In genomic region chr12:57603323-57603722, GRCh38 we compare ENCODE assay signal across 11 cellular contexts. TPM values are rescaled to one million over a fixed set of nuclear protein-coding genes. Genes with fewer than 3 reads are reported as not detected.
DNase-seq lines count a peak whose midpoint lies in the region; ATAC-seq, FAIRE-seq and TF ChIP-seq lines count a peak whose summit lies in the region.
"Had no signal": no experiment of that assay in that cellular context is flagged by ENCODE, and none has a peak within 500 bp of the region (broad histone marks: within the 10 kb centered on the region; RNA-seq: fewer than 3 reads in every experiment).

No MANE protein-coding gene starts in this region.

- peaks cover 30% of the 10 kb centered on the region for H3K4me1 Mint-ChIP-seq in CD8-positive, alpha-beta T cell (ENCODE audit: low read depth)
- H3K4me1 Mint-ChIP-seq in endodermal cell, result peaks cover 18% of the 10 kb centered on the region
- H3K4me1 Mint-ChIP-seq in progenitor cell of endocrine pancreas (ENCODE audit: low read depth), result peaks cover 15% of the 10 kb centered on the region

- TF ChIP-seq CTCF in CD8-positive, alpha-beta T cell (IDR thresholded peaks at IDR 0.05), result no peak
- TF ChIP-seq CTCF in Loucy (conservative IDR thresholded peaks at IDR 0.05; ENCODE audit: low read length), result no peak
- TF ChIP-seq CTCF in endodermal cell (conservative IDR thresholded peaks at IDR 0.05), result no peak
- TF ChIP-seq CTCF in progenitor cell of endocrine pancreas (IDR thresholded peaks at IDR 0.05; ENCODE audit: unreplicated experiment), result no peak
- TF ChIP-seq CTCF in pancreas (IDR thresholded peaks at IDR 0.05), result no peak

- peak overlapping the region; percentile 17 for H3K4me2 ChIP-seq in Loucy (ENCODE audit: low read depth, low read length, poor library complexity, severe bottlenecking)

- FAIRE-seq in pancreas (lab: Jason Lieb, UNC), result no peak

- H3K27ac Mint-ChIP-seq in CD8-positive, alpha-beta T cell, result peak overlapping the region; percentile 43
- H3K27ac Mint-ChIP-seq in endodermal cell (peak overlapping the region; percentile 95), progenitor cell of endocrine pancreas (no peak overlapping the region)

- peak; percentile 42 for ATAC-seq in CD8-positive, alpha-beta T cell
- ATAC-seq in pancreas (no peak), GM21786 (IDR thresholded peaks at IDR 0.05; ENCODE audit: unreplicated experiment) (no peak)
- ATAC-seq: activated CD4-positive, CD25-positive, alpha-beta regulatory T cell treated with anti-CD3 and anti-CD28 coated beads, Interleukin-2, amount 50 U/mL, for 24 hours had no signal

- H3K4me1 ChIP-seq in CD8-positive, alpha-beta T cell (ENCODE audit: insufficient read depth, low read length), result peaks cover 32% of the 10 kb centered on the region
- H3K4me1 ChIP-seq in Loucy (ENCODE audit: insufficient read depth, low read length, poor library complexity, severe bottlenecking), result peaks cover 25% of the 10 kb centered on the region
- H3K4me1 ChIP-seq in endodermal cell (ENCODE audit: control insufficient read depth, insufficient read depth, low read length), result peaks cover 7% of the 10 kb centered on the region
- H3K4me1 ChIP-seq in pancreas, result peaks cover 0 to 8% (median 7%) of the 10 kb centered on the region in 3 donors

- intact Hi-C loops in CD8-positive, alpha-beta T cell (cut with DNase I, micrococcal nuclease), result no loop called here
- intact Hi-C loops in pancreas (cut with DNase I), result no loop called here

- no peak overlapping the region for H3K4me3 ChIP-seq in CD8-positive, alpha-beta T cell (ENCODE audit: low read depth, low read length)
- H3K4me3 ChIP-seq in Loucy (ENCODE audit: low read length, poor library complexity, severe bottlenecking), result no peak overlapping the region
- H3K4me3 ChIP-seq in endodermal cell (ENCODE audit: low read length), result no peak overlapping the region
- no peak overlapping the region for H3K4me3 ChIP-seq in pancreas

- H2AFZ ChIP-seq in Loucy (ENCODE audit: low read length), result no peak overlapping the region

- H3F3A ChIP-seq in Loucy (ENCODE audit: low read depth), result no peaks in the 10 kb centered on the region

- H3K9me2 ChIP-seq in Loucy (replicated peaks; ENCODE audit: low read depth, low read length), result no peaks in the 10 kb centered on the region

- no peaks in the 10 kb centered on the region for H3K9me3 ChIP-seq in CD8-positive, alpha-beta T cell (ENCODE audit: low read length)
- H3K9me3 ChIP-seq in Loucy (ENCODE audit: insufficient read depth, low read depth, low read length) (no peaks in the 10 kb centered on the region), endodermal cell (ENCODE audit: control insufficient read depth, low read length) (no peaks in the 10 kb centered on the region), pancreas (no peaks in the 10 kb centered on the region)

- POLR2A ChIA-PET in CD8-positive, alpha-beta T cell (lab: Charles Lee), result interaction anchor here (0.8 to 1.5 kb wide), 3 partner anchors 12 to 17 kb away, joined by 3 to 5 read pairs (median 4); no protein-coding TSS in a partner anchor

- no peaks in the 10 kb centered on the region for H3K9me3 Mint-ChIP-seq in CD8-positive, alpha-beta T cell
- H3K9me3 Mint-ChIP-seq in endodermal cell (no peaks in the 10 kb centered on the region), progenitor cell of endocrine pancreas (ENCODE audit: low read depth) (no peaks in the 10 kb centered on the region)

- no peak for DNase-seq in CD8-positive, alpha-beta T cell
- no peak for DNase-seq in endodermal cell
- no peak for DNase-seq in progenitor cell of endocrine pancreas (ENCODE audit: low spot score, unreplicated experiment)
- DNase-seq in pancreas, result no peak
- no peak for DNase-seq in stimulated activated CD8-positive, alpha-beta memory T cell treated with anti-CD3 and anti-CD28 coated beads, Interleukin-4, amount 100 ng/mL, for 48 hours
- no peak for DNase-seq in NCI-H82 treated with DMSO at 0.1 percent for 48 hours (lab: John Stamatoyannopoulos, UW; ENCODE audit: unreplicated experiment)
- DNase-seq: NCI-H1105 had no signal

- peaks cover 29% of the 10 kb centered on the region for H3K36me3 ChIP-seq in CD8-positive, alpha-beta T cell (ENCODE audit: insufficient read depth, low read length)
- H3K36me3 ChIP-seq in Loucy (ENCODE audit: insufficient read depth, low read length) (peaks cover 30% of the 10 kb centered on the region; the same call in 1 of the 2 replicates), endodermal cell (ENCODE audit: control insufficient read depth, insufficient read depth, low read length) (peaks cover 46% of the 10 kb centered on the region), pancreas (no peaks in the 10 kb centered on the region)
- H3K36me3 ChIP-seq: cardiac muscle cell had no signal

- no peaks in the 10 kb centered on the region for H3K79me2 ChIP-seq in Loucy (ENCODE audit: insufficient read depth, low read length)

- H4K20me1 ChIP-seq in Loucy (ENCODE audit: insufficient read depth, low read length, poor library complexity, severe bottlenecking), result no peaks in the 10 kb centered on the region

- H3K27me3 ChIP-seq in CD8-positive, alpha-beta T cell (ENCODE audit: insufficient read depth, low read length), result no peaks in the 10 kb centered on the region
- H3K27me3 ChIP-seq in Loucy (ENCODE audit: insufficient read depth, low read length, poor library complexity, severe bottlenecking), result no peaks in the 10 kb centered on the region
- no peaks in the 10 kb centered on the region for H3K27me3 ChIP-seq in endodermal cell (ENCODE audit: control insufficient read depth, insufficient read depth, low read length, poor library complexity, severe bottlenecking)
- no peaks in the 10 kb centered on the region for H3K27me3 ChIP-seq in pancreas
- H3K27me3 ChIP-seq: cardiac muscle cell had no signal

- CTCF ChIA-PET in CD8-positive, alpha-beta T cell (lab: Charles Lee), result interaction anchor here (1.2 to 1.4 kb wide), 2 partner anchors 20 to 153 kb away, joined by 3 to 4 read pairs; no protein-coding TSS in a partner anchor

- WGBS in endodermal cell (ENCODE audit: insufficient coverage in 1 of 2, insufficient read length in 1 of 2), 2 experiments, result 82 to 92% methylated on average over 2 of the region's 2 CpGs
- WGBS in pancreas, 2 donors, result 74 to 95% methylated on average over 2 of the region's 2 CpGs

- H3K4me3 Mint-ChIP-seq in CD8-positive, alpha-beta T cell, result peak overlapping the region; percentile 90
- H3K4me3 Mint-ChIP-seq in endodermal cell (peak overlapping the region; percentile 83), progenitor cell of endocrine pancreas (ENCODE audit: low read depth) (peak overlapping the region; percentile 85)

- H3K9ac ChIP-seq in Loucy (ENCODE audit: low read depth, low read length, poor library complexity, severe bottlenecking) (no peak overlapping the region), endodermal cell (ENCODE audit: extremely low read depth, low read length, poor library complexity, severe bottlenecking) (no peak overlapping the region)

- H3K36me3 Mint-ChIP-seq in CD8-positive, alpha-beta T cell, result peaks cover 61% of the 10 kb centered on the region
- H3K36me3 Mint-ChIP-seq in endodermal cell (ENCODE audit: low read depth), result peaks cover 51% of the 10 kb centered on the region
- peaks cover 28% of the 10 kb centered on the region for H3K36me3 Mint-ChIP-seq in progenitor cell of endocrine pancreas (ENCODE audit: insufficient read depth)

- no peaks in the 10 kb centered on the region for H3K27me3 Mint-ChIP-seq in CD8-positive, alpha-beta T cell (ENCODE audit: low read depth)
- H3K27me3 Mint-ChIP-seq in endodermal cell (ENCODE audit: insufficient read depth), result no peaks in the 10 kb centered on the region
- H3K27me3 Mint-ChIP-seq in progenitor cell of endocrine pancreas, result peaks cover 4% of the 10 kb centered on the region

- H3K27ac ChIP-seq in CD8-positive, alpha-beta T cell (ENCODE audit: low read depth, low read length), result no peak overlapping the region
- no peak overlapping the region for H3K27ac ChIP-seq in endodermal cell (ENCODE audit: low read depth, low read length)
- peak overlapping the region in 1 of 4 donors; percentile 66 for H3K27ac ChIP-seq in pancreas
- H3K27ac ChIP-seq: cardiac muscle cell had no signal

RNA-seq across cellular contexts. Expression of gene DTX3, which starts 1.3 kb away (rescaled TPM):
- total RNA-seq in CD8-positive, alpha-beta T cell, result 10 to 100 TPM; 33.2 to 33.7 TPM
- 10 to 100 TPM; 59.6 to 62.6 TPM for total RNA-seq in endodermal cell
- 103 TPM for polyA plus RNA-seq in endodermal cell (2013, experiment 1 of 2)
- 88.7 TPM for polyA plus RNA-seq in endodermal cell (2013, experiment 2 of 2)
- 79.9 and 83.0 TPM in 2 replicates for total RNA-seq in progenitor cell of endocrine pancreas
- 10 to 100 TPM in 4 of 6 donors, 1 to 10 TPM in 2; 9.0 to 22.9 (median 12.1) TPM for total RNA-seq in pancreas
- 10 to 100 TPM; 36.6 to 71.7 TPM for polyA plus RNA-seq in pancreas

RNA-seq across cellular contexts. Expression of gene ARHGEF25, which starts 7.9 kb away (rescaled TPM):
- under 1 TPM; 0.33 to 0.36 TPM for total RNA-seq in CD8-positive, alpha-beta T cell
- total RNA-seq in endodermal cell, result 10 to 100 TPM; 12.7 to 20.1 TPM
- polyA plus RNA-seq in endodermal cell (2013, experiment 1 of 2), result 45.1 TPM
- 39.1 TPM for polyA plus RNA-seq in endodermal cell (2013, experiment 2 of 2)
- 17.0 and 18.4 TPM in 2 replicates for total RNA-seq in progenitor cell of endocrine pancreas
- total RNA-seq in pancreas, result 1 to 10 TPM; 1.8 to 7.0 (median 3.3) TPM
- polyA plus RNA-seq in pancreas, result 10 to 100 TPM; 16.5 to 22.1 TPM

RNA-seq across cellular contexts. Expression of gene PIP4K2C, which starts 12.3 kb away (rescaled TPM):
- 10 to 100 TPM; 16.4 to 20.1 TPM for total RNA-seq in CD8-positive, alpha-beta T cell
- total RNA-seq in endodermal cell (10 to 100 TPM; 40.9 to 45.5 TPM), progenitor cell of endocrine pancreas (38.4 and 39.0 TPM in 2 replicates), pancreas (10 to 100 TPM; 11.3 to 17.0 (median 15.4) TPM)
- 20.1 TPM for polyA plus RNA-seq in endodermal cell (2013, experiment 1 of 2)
- polyA plus RNA-seq in endodermal cell (2013, experiment 2 of 2), result 19.4 TPM
- polyA plus RNA-seq in pancreas, result 10 to 100 TPM in 1 of 2 donors, 1 to 10 TPM in 1; 5.3 to 15.9 TPM

RNA-seq across cellular contexts. Expression of gene B4GALNT1, which starts 29.7 kb away (rescaled TPM):
- total RNA-seq in CD8-positive, alpha-beta T cell, result not detected
- total RNA-seq in endodermal cell (under 1 TPM; 0.49 to 0.66 TPM), progenitor cell of endocrine pancreas (0.73 and 1.1 TPM in 2 replicates), pancreas (under 1 TPM in 5 of 6 donors, not detected in 1; 0.04 to 0.78 (median 0.24) TPM)
- polyA plus RNA-seq in endodermal cell (2013, experiment 1 of 2), result 5.2 TPM
- polyA plus RNA-seq in endodermal cell (2013, experiment 2 of 2), result 5.2 TPM
- 1 to 10 TPM in 1 of 2 donors, under 1 TPM in 1; 0.61 to 1.1 TPM for polyA plus RNA-seq in pancreas
- total RNA-seq: cardiac muscle cell had no signal

RNA-seq across cellular contexts. Expression of gene KIF5A, which starts 53.5 kb away (rescaled TPM):
- under 1 TPM; 0.60 to 0.69 TPM for total RNA-seq in CD8-positive, alpha-beta T cell
- total RNA-seq in endodermal cell, result 1 to 10 TPM; 2.3 to 4.5 TPM
- 17.2 TPM for polyA plus RNA-seq in endodermal cell (2013, experiment 1 of 2)
- polyA plus RNA-seq in endodermal cell (2013, experiment 2 of 2), result 14.5 TPM
- 2.5 and 2.8 TPM in 2 replicates for total RNA-seq in progenitor cell of endocrine pancreas
- total RNA-seq in pancreas, result under 1 TPM; 0.25 to 0.95 (median 0.47) TPM
- 1 to 10 TPM in 1 of 2 donors, under 1 TPM in 1; 0.76 to 2.9 TPM for polyA plus RNA-seq in pancreas
